ENCODE assay signal across 36 cellular contexts in genomic region chr3:194800014-194800413, GRCh38.
"Had no signal": no experiment of that assay in that cellular context is flagged by ENCODE, and none has a peak within 500 bp of the region (broad histone marks: within the 10 kb centered on the region; RNA-seq: fewer than 3 reads in every experiment).

No MANE protein-coding gene starts in this region.

- H3K4me3 ChIP-seq: cardiac muscle cell, MG63, PC-9 had no signal

- H3K27ac ChIP-seq: cardiac muscle cell, PC-9, RWPE1, VCaP had no signal

- H3K27me3 ChIP-seq: cardiac muscle cell, MG63 had no signal

- H3K36me3 ChIP-seq: cardiac muscle cell, MG63 had no signal

- DNase-seq: activated B cell treated with CpG ODN at 0.5 μM for 24 hours; activated CD4-positive, alpha-beta memory T cell treated with anti-CD3 and anti-CD28 coated beads for 36 hours; activated CD4-positive, alpha-beta T cell treated with anti-CD3 and anti-CD28 coated beads for 4 hours; activated CD4-positive, alpha-beta T cell treated with anti-CD3 and anti-CD28 coated beads, Interleukin-2, amount 50 U/mL, for 1 hour; activated CD4-positive, CD25-positive, alpha-beta regulatory T cell treated with anti-CD3 and anti-CD28 coated beads, Interleukin-2, amount 50 U/mL, for 72 hours; activated CD8-positive, alpha-beta memory T cell treated with anti-CD3 and anti-CD28 coated beads, Interleukin-2, amount 10 ng/mL, durations not matched to agents 7 days and 5 days; activated effector memory CD4-positive, alpha-beta T cell treated with anti-CD3 and anti-CD28 coated beads, Interleukin-2, amount 50 U/mL, for 16 hours; activated naive CD4-positive, alpha-beta T cell; activated naive CD4-positive, alpha-beta T cell treated with anti-CD3 and anti-CD28 coated beads, Interleukin-2, amount 50 U/mL, for 16 hours; activated naive CD8-positive, alpha-beta T cell treated with anti-CD3 and anti-CD28 coated beads for 36 hours; activated T-cell treated with anti-CD3 and anti-CD28 coated beads, Interleukin-2, amount 50 U/mL, for 1 hour; activated T-cell treated with anti-CD3 and anti-CD28 coated beads, Interleukin-2, amount 50 U/mL, for 72 hours; amniotic stem cell; aorta; Kasumi-1; KG1; MG63; NCI-H1048; NCI-H1105 treated with DMSO at 0.1 percent for 48 hours; NCI-H1436; NCI-H1694 treated with DMSO at 0.1 percent for 48 hours; NCI-H2029; NCI-H2171 treated with DMSO at 0.1 percent for 48 hours; NCI-H2227 treated with DMSO at 0.1 percent for 48 hours; NCI-H524 treated with DMSO at 0.1 percent for 48 hours; NK-92 treated with Interleukin-12 subunit alpha and Interleukin-12 subunit beta, amount 100 ng/mL, for 24 hours; PC-9; Right ventricle myocardium superior; SW 1271; T-helper 1 cell; T-helper 2 cell; T-helper 9 cell had no signal

- ATAC-seq: activated CD8-positive, alpha-beta memory T cell treated with anti-CD3 and anti-CD28 coated beads, Interleukin-2, amount 10 ng/mL, durations not matched to agents 7 days and 5 days; activated T-cell treated with anti-CD3 and anti-CD28 coated beads, Interleukin-2, amount 50 U/mL, for 72 hours; activated T-helper 17 cell treated with anti-CD3 and anti-CD28 coated beads, Interleukin-2, amount 50 U/mL, for 72 hours had no signal
